Comparison of ENCODE assay signal across 15 cellular contexts in the genomic region with DNA sequence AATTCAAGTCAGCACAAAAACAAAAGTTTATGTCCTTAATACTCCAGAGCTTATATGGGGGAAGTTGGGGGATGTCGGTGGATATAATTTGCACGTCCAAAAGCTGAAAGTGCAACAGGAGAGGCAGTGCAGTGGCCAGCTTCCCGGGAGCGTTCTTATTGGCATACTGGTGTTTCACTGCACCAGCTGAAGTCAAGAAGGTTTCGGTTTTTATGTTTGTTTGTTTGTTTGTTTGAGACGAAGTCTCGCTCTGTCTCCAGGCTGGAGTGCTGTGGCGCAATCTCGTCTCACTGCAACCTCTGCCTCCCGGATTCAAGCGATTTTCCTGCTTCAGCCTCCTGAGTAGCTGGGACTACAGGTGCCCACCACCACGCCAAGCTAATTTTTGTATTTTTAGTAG. TPM values are rescaled to one million over a fixed set of nuclear protein-coding genes. Genes with fewer than 3 reads are reported as not detected.
DNase-seq lines count a peak whose midpoint lies in the region; ATAC-seq and TF ChIP-seq lines count a peak whose summit lies in the region.
"Had no signal": no experiment of that assay in that cellular context is flagged by ENCODE, and none has a peak within 500 bp of the region (broad histone marks: within the 10 kb centered on the region; RNA-seq: fewer than 3 reads in every experiment).

No MANE protein-coding gene starts in this region.

- H3K4me1 ChIP-seq in PC-3 (ENCODE audit: insufficient read depth, low read length) = no peaks in the 10 kb centered on the region
- peaks cover 2 to 27% (median 4%) of the 10 kb centered on the region in 3 donors for H3K4me1 ChIP-seq in gastroesophageal sphincter
- peaks cover 3% of the 10 kb centered on the region in 2 experiments for H3K4me1 ChIP-seq in trophoblast cell (ENCODE audit: control insufficient read depth in 1 of 2, insufficient read depth in 2 of 2, low read length in 2 of 2)
- peaks cover 14% of the 10 kb centered on the region in 2 donors for H3K4me1 ChIP-seq in thyroid gland
- H3K4me1 ChIP-seq: BLaER1 had no signal

- H3K4ac ChIP-seq in trophoblast cell (ENCODE audit: low read depth, low read length) = no peak overlapping the region

- H3K14ac ChIP-seq in trophoblast cell (ENCODE audit: low read length) = no peak overlapping the region

- H3K18ac ChIP-seq in trophoblast cell (ENCODE audit: low read length) = no peak overlapping the region

- no peak overlapping the region for H2BK120ac ChIP-seq in trophoblast cell (ENCODE audit: insufficient read depth, low read length, poor library complexity)

- CTCF ChIA-PET in PC-3 (lab: Charles Lee) = interaction anchor here (0.6 to 1.2 kb wide), 4 partner anchors 27 to 587 kb away, joined by 3 to 10 read pairs (median 4); no protein-coding TSS in a partner anchor

- H4K20me1 ChIP-seq in PC-3 (ENCODE audit: low read length) = no peaks in the 10 kb centered on the region
- H4K20me1 ChIP-seq: BLaER1 had no signal

- H2AFZ ChIP-seq in PC-3 (ENCODE audit: low read length) (no peak overlapping the region), trophoblast cell (ENCODE audit: insufficient read depth, low read length, poor library complexity) (no peak overlapping the region)

- DNase-seq in PC-3 (no peak), trophoblast cell (peak; percentile 27 to 62), thyroid gland (no peak), SKM-1 (lab: John Stamatoyannopoulos, UW; ENCODE audit: unreplicated experiment) (no peak)
- DNase-seq: AML-193; Caco-2; CD8-positive, alpha-beta memory T cell; H7; IMR-90 had no signal

- no peak overlapping the region for H4K91ac ChIP-seq in trophoblast cell (ENCODE audit: low read depth, low read length)

- H3K23ac ChIP-seq in trophoblast cell (ENCODE audit: low read length) = no peak overlapping the region

- peak overlapping the region; percentile 50; the same call in 1 of the 2 replicates for H3K4me3 ChIP-seq in PC-3 (ENCODE audit: low read length)
- peak overlapping the region in 1 of 2 donors; percentile 0 for H3K4me3 ChIP-seq in gastroesophageal sphincter
- no peak overlapping the region for H3K4me3 ChIP-seq in trophoblast cell (ENCODE audit: low read depth, low read length)
- H3K4me3 ChIP-seq in thyroid gland (replicated peaks in 1 of 3) = no peak overlapping the region
- H3K4me3 ChIP-seq: BLaER1, GM12878, GM23338 had no signal

- no peaks in the 10 kb centered on the region for H3K79me1 ChIP-seq in trophoblast cell (ENCODE audit: low read length)

- WGBS in gastroesophageal sphincter (ENCODE audit: low coverage in 1 of 2), 2 donors = 68 to 70% methylated on average over 9 to 12 of the region's 12 CpGs
- no CpG with 5 or more reads among the region's 12 CpGs for WGBS in trophoblast cell (ENCODE audit: extremely low coverage, insufficient coverage, insufficient read length)
- 85 to 87% methylated on average over 12 of the region's 12 CpGs for WGBS in thyroid gland, 2 donors

- H3K9ac ChIP-seq in PC-3 (ENCODE audit: low read length) (no peak overlapping the region), trophoblast cell (ENCODE audit: low read length) (no peak overlapping the region)
- H3K9ac ChIP-seq: BLaER1 had no signal

- H4K8ac ChIP-seq in trophoblast cell (ENCODE audit: low read depth, low read length) = no peak overlapping the region

- no peak overlapping the region for H2AK5ac ChIP-seq in trophoblast cell (ENCODE audit: low read length)

- H3K9me3 ChIP-seq in PC-3 (ENCODE audit: low read length) = no peaks in the 10 kb centered on the region
- H3K9me3 ChIP-seq in gastroesophageal sphincter = no peaks in the 10 kb centered on the region
- no peaks in the 10 kb centered on the region for H3K9me3 ChIP-seq in trophoblast cell (ENCODE audit: insufficient read depth, low read depth, low read length)
- H3K9me3 ChIP-seq in thyroid gland = no peaks in the 10 kb centered on the region

- BruUV-seq in PC-3 (replicated peaks; lab: Mats Ljungman, UMichigan) = no TSS peak

- no peak overlapping the region for H2BK12ac ChIP-seq in trophoblast cell (ENCODE audit: low read length)

- TF ChIP-seq EP300 in gastroesophageal sphincter (IDR thresholded peaks at IDR 0.05) = no peak

- H3K36me3 ChIP-seq in PC-3 (ENCODE audit: low read depth, low read length) = no peaks in the 10 kb centered on the region
- H3K36me3 ChIP-seq in gastroesophageal sphincter = no peaks in the 10 kb centered on the region
- no peaks in the 10 kb centered on the region for H3K36me3 ChIP-seq in trophoblast cell (ENCODE audit: control insufficient read depth in 1 of 2, insufficient read depth in 2 of 2, low read length in 2 of 2)
- H3K36me3 ChIP-seq in thyroid gland = no peaks in the 10 kb centered on the region
- H3K36me3 ChIP-seq: BLaER1 had no signal

- H4K12ac ChIP-seq in trophoblast cell (ENCODE audit: low read depth, low read length) = no peak overlapping the region

- ATAC-seq in PC-3 (peak; percentile 22; the same call in 1 of the 2 replicates), gastroesophageal sphincter (no peak), HG03097 (IDR thresholded peaks at IDR 0.05; ENCODE audit: low FRiP score, unreplicated experiment) (no peak), GM21390 (IDR thresholded peaks at IDR 0.05; ENCODE audit: unreplicated experiment) (no peak)
- ATAC-seq: GM12878 had no signal

- no peaks in the 10 kb centered on the region for H3F3A ChIP-seq in PC-3 (ENCODE audit: low read length, unreplicated experiment)

- H2BK5ac ChIP-seq in trophoblast cell (ENCODE audit: low read depth, low read length, poor library complexity) = no peak overlapping the region

- H3K4me2 ChIP-seq in PC-3 (ENCODE audit: low read length) = peak overlapping the region; percentile 80
- no peak overlapping the region for H3K4me2 ChIP-seq in trophoblast cell (ENCODE audit: low read length)
- H3K4me2 ChIP-seq: BLaER1, GM23338 had no signal

- H3K79me2 ChIP-seq in PC-3 (ENCODE audit: low read length) = no peaks in the 10 kb centered on the region
- no peaks in the 10 kb centered on the region for H3K79me2 ChIP-seq in trophoblast cell (ENCODE audit: control insufficient read depth, insufficient read depth, low read length, poor library complexity)

- intact Hi-C loops in PC-3 (cut with micrococcal nuclease) (no loop called here), thyroid gland (cut with DNase I) (no loop called here)

- H3K27me3 ChIP-seq in PC-3 (ENCODE audit: low read length) (peaks cover 2% of the 10 kb centered on the region), gastroesophageal sphincter (no peaks in the 10 kb centered on the region), trophoblast cell (ENCODE audit: insufficient read depth, low read length) (no peaks in the 10 kb centered on the region), thyroid gland (no peaks in the 10 kb centered on the region)
- H3K27me3 ChIP-seq: BLaER1 had no signal

- H3K9me2 ChIP-seq in PC-3 (replicated peaks; ENCODE audit: low read length) = no peaks in the 10 kb centered on the region

- H3K27ac ChIP-seq in PC-3 (ENCODE audit: low read length) (no peak overlapping the region), gastroesophageal sphincter (peak overlapping the region; percentile 37 to 80 (median 73)), trophoblast cell (ENCODE audit: low read depth, low read length) (no peak overlapping the region), thyroid gland (peak overlapping the region in 2 of 3 donors; percentile 29 to 73)
- H3K27ac ChIP-seq: BLaER1 had no signal

- POLR2A ChIA-PET in PC-3 (lab: Charles Lee; ENCODE audit: unreplicated experiment) = no interaction called here

- TF ChIP-seq POLR2A in gastroesophageal sphincter (IDR thresholded peaks at IDR 0.05) (no peak), thyroid gland (IDR thresholded peaks at IDR 0.05) (no peak)

- TF ChIP-seq CTCF in PC-3 (conservative IDR thresholded peaks at IDR 0.05; ENCODE audit: low read depth, low read length) (no peak), gastroesophageal sphincter (IDR thresholded peaks at IDR 0.05) (no peak), thyroid gland (IDR thresholded peaks at IDR 0.05) (no peak)

RNA-seq across cellular contexts. Expression of a gene that starts 28.6 kb away (rescaled TPM):
- 0.33 TPM in 1 of 2 replicates, not detected in the other for total RNA-seq in PC-3 (2014; rRNA removed)
- total RNA-seq in gastroesophageal sphincter = 1 to 10 TPM; 4.3 to 8.4 (median 6.8) TPM
- polyA plus RNA-seq in trophoblast cell (2013) = 1.3 and 1.8 TPM in 2 replicates
- 10 to 100 TPM in 2 of 4 donors, 1 to 10 TPM in 2; 6.5 to 13.1 (median 10.0) TPM for total RNA-seq in thyroid gland

Comparison
In these comparisons a context has a peak if more than half of its experiments do, and no peak if none do; other contexts are left out.
1. DNase-seq: peak in trophoblast cell (2 of 2); none in PC-3 (single experiment), thyroid gland (0 of 2) and SKM-1 (single experiment).
2. H3K27ac ChIP-seq: peak in gastroesophageal sphincter (4 of 4) and thyroid gland (2 of 3); none in PC-3 (single experiment) and trophoblast cell (single experiment).